ENCODE assay signal across 20 cellular contexts in genomic region chr3:15771444-15771843, GRCh38. TPM values are rescaled to one million over a fixed set of nuclear protein-coding genes. Genes with fewer than 3 reads are reported as not detected.
DNase-seq lines count a peak whose midpoint lies in the region; ATAC-seq, FAIRE-seq and TF ChIP-seq lines count a peak whose summit lies in the region.
"Had no signal": no experiment of that assay in that cellular context is flagged by ENCODE, and none has a peak within 500 bp of the region (broad histone marks: within the 10 kb centered on the region; RNA-seq: fewer than 3 reads in every experiment).

No MANE protein-coding gene starts in this region.

- H2AK5ac ChIP-seq in IMR-90 (ENCODE audit: low read depth, low read length) (no peak overlapping the region), trophoblast cell (ENCODE audit: low read length) (no peak overlapping the region)

- H3K18ac ChIP-seq in IMR-90 (ENCODE audit: low read depth, low read length) = no peak overlapping the region
- H3K18ac ChIP-seq in trophoblast cell (ENCODE audit: low read length) = no peak overlapping the region

- POLR2A ChIA-PET in IMR-90 (lab: Charles Lee; ENCODE audit: unreplicated experiment) (no interaction called here), GM12878 (lab: Charles Lee) (no interaction called here)

- H4K91ac ChIP-seq in IMR-90 (ENCODE audit: insufficient read depth, low read depth, low read length) (no peak overlapping the region), trophoblast cell (ENCODE audit: low read depth, low read length) (no peak overlapping the region)

- H3K79me2 ChIP-seq in GM12878 (ENCODE audit: control insufficient read depth, insufficient read depth, low read length) = peaks cover 61% of the 10 kb centered on the region
- no peaks in the 10 kb centered on the region for H3K79me2 ChIP-seq in trophoblast cell (ENCODE audit: control insufficient read depth, insufficient read depth, low read length, poor library complexity)

- SMC1A ChIA-PET in GM12878 (lab: Charles Lee; ENCODE audit: uncharacterized antibody, unreplicated experiment) = interaction anchor here (1.2 to 6.1 kb wide), 3 partner anchors 16 to 41 kb away, joined by 4 to 40 read pairs (median 5); partner anchors contain the start of gene ANKRD28

- H2BK5ac ChIP-seq in IMR-90 (ENCODE audit: low read depth, low read length, poor library complexity, severe bottlenecking) (peak overlapping the region; percentile 46), trophoblast cell (ENCODE audit: low read depth, low read length, poor library complexity) (no peak overlapping the region)

- H2AK9ac ChIP-seq in IMR-90 (replicated peaks; ENCODE audit: low read depth, low read length, poor library complexity) = no peak overlapping the region

- WGBS in IMR-90 (ENCODE audit: extremely low coverage in 2 of 2, insufficient read length in 1 of 2), 2 experiments = no CpG with 5 or more reads among the region's 1 CpG
- WGBS in GM12878 (ENCODE audit: insufficient coverage, insufficient replicate concordance, low lambda C conversion rate, missing lambda C conversion rate) = 100% methylated on average over 1 of the region's 1 CpG
- WGBS in trophoblast cell (ENCODE audit: extremely low coverage, insufficient coverage, insufficient read length) = no CpG with 5 or more reads among the region's 1 CpG

- H3K27me3 ChIP-seq in IMR-90 (ENCODE audit: control insufficient read depth, insufficient read depth, low read length) = no peaks in the 10 kb centered on the region
- H3K27me3 ChIP-seq in GM12878 (replicated peaks in 1 of 2; ENCODE audit: control insufficient read depth in 2 of 2, insufficient read depth in 2 of 2, low read length in 1 of 2) = no peaks in the 10 kb centered on the region
- H3K27me3 ChIP-seq in trophoblast cell (ENCODE audit: insufficient read depth, low read length) = no peaks in the 10 kb centered on the region
- H3K27me3 ChIP-seq in effector memory CD4-positive, alpha-beta T cell (replicated peaks; ENCODE audit: control insufficient read depth, insufficient read depth, low read length, poor library complexity, severe bottlenecking) = no peaks in the 10 kb centered on the region

- H4K20me1 ChIP-seq in IMR-90 (ENCODE audit: insufficient read depth, low read length) (no peaks in the 10 kb centered on the region), GM12878 (ENCODE audit: control insufficient read depth, insufficient read depth) (no peaks in the 10 kb centered on the region)

- dilution Hi-C loops in IMR-90 (cut with HindIII; ENCODE audit: low sequenced_read_pairs, unreplicated experiment) = no loop called here

- no peak for TF ChIP-seq POLR2A in IMR-90 (IDR thresholded peaks at IDR 0.05; ENCODE audit: low read depth, low read length)
- no peak for TF ChIP-seq POLR2A in GM12878 (IDR thresholded peaks at IDR 0.05; ENCODE audit: low read depth, low read length)

- H2BK20ac ChIP-seq in IMR-90 (ENCODE audit: low read depth, low read length) = no peak overlapping the region

- no peak overlapping the region for H4K12ac ChIP-seq in trophoblast cell (ENCODE audit: low read depth, low read length)

- no peak overlapping the region for H3K9ac ChIP-seq in IMR-90 (ENCODE audit: low read depth, low read length)
- H3K9ac ChIP-seq in GM12878 (ENCODE audit: control insufficient read depth, insufficient read depth, low read length) = no peak overlapping the region
- no peak overlapping the region for H3K9ac ChIP-seq in trophoblast cell (ENCODE audit: low read length)

- no peak overlapping the region for H2AFZ ChIP-seq in IMR-90 (replicated peaks; ENCODE audit: low read length, poor library complexity)
- H2AFZ ChIP-seq in GM12878 (ENCODE audit: control insufficient read depth, low read depth, low read length) = no peak overlapping the region
- H2AFZ ChIP-seq in trophoblast cell (ENCODE audit: insufficient read depth, low read length, poor library complexity) = no peak overlapping the region

- H4K8ac ChIP-seq in IMR-90 (ENCODE audit: low read depth in 2 of 2, low read length in 2 of 2) = peak overlapping the region in 1 of 2 experiments; percentile 35; a peak in 1 of 4 replicates
- no peak overlapping the region for H4K8ac ChIP-seq in trophoblast cell (ENCODE audit: low read depth, low read length)

- peaks cover 82% of the 10 kb centered on the region for H3K4me1 Mint-ChIP-seq in activated naive CD8-positive, alpha-beta T cell treated with anti-CD3 and anti-CD28 coated beads, Interleukin-2, amount 50 U/mL, for 24 hours
- peaks cover 55% of the 10 kb centered on the region for H3K4me1 Mint-ChIP-seq in activated naive CD8-positive, alpha-beta T cell treated with anti-CD3 and anti-CD28 coated beads for 36 hours

- H3K9me3 ChIP-seq in IMR-90 (ENCODE audit: control insufficient read depth, insufficient read depth, low read length) (no peaks in the 10 kb centered on the region), GM12878 (replicated peaks; ENCODE audit: control insufficient read depth, insufficient read depth, low read length) (peaks cover 3% of the 10 kb centered on the region), trophoblast cell (ENCODE audit: insufficient read depth, low read depth, low read length) (no peaks in the 10 kb centered on the region)
- H3K9me3 ChIP-seq in effector memory CD4-positive, alpha-beta T cell (ENCODE audit: control insufficient read depth, low read length) = no peaks in the 10 kb centered on the region

- no peak overlapping the region for H3K4me3 Mint-ChIP-seq in activated naive CD8-positive, alpha-beta T cell treated with anti-CD3 and anti-CD28 coated beads, Interleukin-2, amount 50 U/mL, for 24 hours
- H3K4me3 Mint-ChIP-seq in activated naive CD8-positive, alpha-beta T cell treated with anti-CD3 and anti-CD28 coated beads for 36 hours = no peak overlapping the region
- H3K4me3 Mint-ChIP-seq: CD8-positive, alpha-beta memory T cell; IgD-negative memory B cell had no signal

- intact Hi-C loops in IMR-90 (cut with micrococcal nuclease) (no loop called here), GM12878 (cut with micrococcal nuclease; ENCODE audit: unreplicated experiment) (no loop called here)

- H3K79me1 ChIP-seq in IMR-90 (ENCODE audit: low read depth in 1 of 2, low read length in 2 of 2) (peaks cover 15 to 50% of the 10 kb centered on the region in 2 experiments; a peak in 3 of 4 replicates), trophoblast cell (ENCODE audit: low read length) (no peaks in the 10 kb centered on the region)

- peaks cover 2% of the 10 kb centered on the region; the same call in 1 of the 2 replicates for H3K9me1 ChIP-seq in IMR-90 (ENCODE audit: insufficient read depth, low read length)

- no peak overlapping the region for H2BK15ac ChIP-seq in IMR-90 (ENCODE audit: low read depth, low read length)

- peaks cover 4% of the 10 kb centered on the region for H3K9me3 Mint-ChIP-seq in activated naive CD8-positive, alpha-beta T cell treated with anti-CD3 and anti-CD28 coated beads, Interleukin-2, amount 50 U/mL, for 24 hours
- peaks cover 5% of the 10 kb centered on the region for H3K9me3 Mint-ChIP-seq in activated naive CD8-positive, alpha-beta T cell treated with anti-CD3 and anti-CD28 coated beads for 36 hours
- H3K9me3 Mint-ChIP-seq: CD8-positive, alpha-beta memory T cell; IgD-negative memory B cell had no signal

- 0 out of 2 replicates have a peak overlapping the region, but pooled peaks have one; percentile 1 for H2BK120ac ChIP-seq in IMR-90 (ENCODE audit: low read depth, low read length)
- no peak overlapping the region for H2BK120ac ChIP-seq in trophoblast cell (ENCODE audit: insufficient read depth, low read length, poor library complexity)

- H3K4me1 ChIP-seq in IMR-90 (ENCODE audit: control insufficient read depth, insufficient read depth, low read length) = peaks cover 11% of the 10 kb centered on the region
- peaks cover 41% of the 10 kb centered on the region for H3K4me1 ChIP-seq in GM12878 (ENCODE audit: control insufficient read depth, insufficient read depth, low read length)
- H3K4me1 ChIP-seq in trophoblast cell (ENCODE audit: control insufficient read depth in 1 of 2, insufficient read depth in 2 of 2, low read length in 2 of 2) = no peaks in the 10 kb centered on the region
- peaks cover 2% of the 10 kb centered on the region for H3K4me1 ChIP-seq in effector memory CD4-positive, alpha-beta T cell (ENCODE audit: control insufficient read depth, insufficient read depth, low read length, poor library complexity, severe bottlenecking)

- no peak for ATAC-seq in activated naive CD8-positive, alpha-beta T cell treated with anti-CD3 and anti-CD28 coated beads, Interleukin-2, amount 50 U/mL, for 24 hours
- ATAC-seq in IMR-90 (ENCODE audit: low read depth) (no peak), GM12878 (no peak), GM18520 (IDR thresholded peaks at IDR 0.05; ENCODE audit: unreplicated experiment) (no peak)

- H3K27ac Mint-ChIP-seq in activated naive CD8-positive, alpha-beta T cell treated with anti-CD3 and anti-CD28 coated beads, Interleukin-2, amount 50 U/mL, for 24 hours = peak overlapping the region; percentile 69
- no peak overlapping the region for H3K27ac Mint-ChIP-seq in activated naive CD8-positive, alpha-beta T cell treated with anti-CD3 and anti-CD28 coated beads for 36 hours

- no peak for DNase-seq in activated naive CD8-positive, alpha-beta T cell treated with anti-CD3 and anti-CD28 coated beads, Interleukin-2, amount 50 U/mL, for 24 hours
- no peak for DNase-seq in activated naive CD8-positive, alpha-beta T cell treated with anti-CD3 and anti-CD28 coated beads for 36 hours
- no peak for DNase-seq in IMR-90
- no peak for DNase-seq in GM12878 (ENCODE audit: low read depth, low spot score)
- peak; percentile 7 to 50 for DNase-seq in trophoblast cell
- DNase-seq in HUDEP-2 (lab: John Stamatoyannopoulos, UW; ENCODE audit: unreplicated experiment in 76 of 76) = no peak
- no peak for DNase-seq in effector memory CD4-positive, alpha-beta T cell
- DNase-seq: 8988T; CD8-positive, alpha-beta memory T cell; NCI-H1694 treated with DMSO at 0.1 percent for 48 hours; NCI-H446 treated with DMSO at 0.1 percent for 48 hours; NCI-H526 treated with DMSO at 0.1 percent for 48 hours; SHP77 had no signal

- no peak for TF ChIP-seq RAD21 in IMR-90 (IDR thresholded peaks at IDR 0.05; ENCODE audit: low read length)
- no peak for TF ChIP-seq RAD21 in GM12878 (IDR thresholded peaks at IDR 0.05; ENCODE audit: insufficient read depth, low read depth, low read length)

- H3K23ac ChIP-seq in IMR-90 (ENCODE audit: low read depth, low read length) (peak overlapping the region; percentile 79; the same call in 1 of the 2 replicates), trophoblast cell (ENCODE audit: low read length) (no peak overlapping the region)

- BruUV-seq in IMR-90 (replicated peaks; lab: Mats Ljungman, UMichigan) (no TSS peak), GM12878 (replicated peaks; lab: Mats Ljungman, UMichigan) (no TSS peak)

- H3K36me3 ChIP-seq in IMR-90 (ENCODE audit: control insufficient read depth, insufficient read depth, low read length) (peaks cover 8% of the 10 kb centered on the region), GM12878 (ENCODE audit: control insufficient read depth in 2 of 2, insufficient read depth in 2 of 2, low read length in 1 of 2) (peaks cover 0 to 1% of the 10 kb centered on the region in 2 experiments; a peak in 1 of 4 replicates), trophoblast cell (ENCODE audit: control insufficient read depth in 1 of 2, insufficient read depth in 2 of 2, low read length in 2 of 2) (no peaks in the 10 kb centered on the region)
- H3K36me3 ChIP-seq in effector memory CD4-positive, alpha-beta T cell (ENCODE audit: control insufficient read depth, insufficient read depth, low read length) = peaks cover 4% of the 10 kb centered on the region

- H3K27ac ChIP-seq in IMR-90 (ENCODE audit: insufficient read depth, low read length) (peak overlapping the region; percentile 78; the same call in 1 of the 2 replicates), GM12878 (ENCODE audit: control insufficient read depth, insufficient read depth) (no peak overlapping the region), trophoblast cell (ENCODE audit: low read depth, low read length) (no peak overlapping the region)
- H3K27ac ChIP-seq in effector memory CD4-positive, alpha-beta T cell (ENCODE audit: insufficient read depth, low read length, poor library complexity, severe bottlenecking) = no peak overlapping the region
- H3K27ac ChIP-seq: C4-2B, SK-N-MC had no signal

- H3K27me3 Mint-ChIP-seq in activated naive CD8-positive, alpha-beta T cell treated with anti-CD3 and anti-CD28 coated beads, Interleukin-2, amount 50 U/mL, for 24 hours = no peaks in the 10 kb centered on the region
- no peaks in the 10 kb centered on the region for H3K27me3 Mint-ChIP-seq in activated naive CD8-positive, alpha-beta T cell treated with anti-CD3 and anti-CD28 coated beads for 36 hours
- H3K27me3 Mint-ChIP-seq: CD8-positive, alpha-beta memory T cell; IgD-negative memory B cell had no signal

- TF ChIP-seq CTCF in IMR-90 (conservative IDR thresholded peaks at IDR 0.05; ENCODE audit: low read depth, low read length) (no peak), GM12878 (IDR thresholded peaks at IDR 0.05 in 2 of 3, conservative IDR thresholded peaks at IDR 0.05 in 1 of 3; ENCODE audit: control insufficient read depth in 2 of 3, extremely low read depth in 1 of 3, insufficient read depth in 1 of 3, low read depth in 3 of 3, low read length in 3 of 3) (no peak)

- FAIRE-seq in GM12878 (lab: Jason Lieb, UNC) = peak; percentile 38
- FAIRE-seq: G401.6, GM18507, H1 had no signal

- H4K5ac ChIP-seq in IMR-90 (ENCODE audit: low read depth, low read length) = 0 out of 2 replicates have a peak overlapping the region, but pooled peaks have one; percentile 5

- H3K4ac ChIP-seq in IMR-90 (ENCODE audit: low read depth, low read length) (0 out of 2 replicates have a peak overlapping the region, but pooled peaks have one; percentile 23), trophoblast cell (ENCODE audit: low read depth, low read length) (no peak overlapping the region)

- in situ Hi-C loops in IMR-90 (cut with MboI; ENCODE audit: low sequenced_read_pairs) (no loop called here), GM12878 (cut with MboI) (no loop called here)

- H3K56ac ChIP-seq in IMR-90 (ENCODE audit: extremely low read depth, insufficient read depth, low read length) = no peak overlapping the region

- peaks cover 19% of the 10 kb centered on the region for H3K36me3 Mint-ChIP-seq in activated naive CD8-positive, alpha-beta T cell treated with anti-CD3 and anti-CD28 coated beads, Interleukin-2, amount 50 U/mL, for 24 hours (ENCODE audit: low read depth)
- H3K36me3 Mint-ChIP-seq in activated naive CD8-positive, alpha-beta T cell treated with anti-CD3 and anti-CD28 coated beads for 36 hours = peaks cover 23% of the 10 kb centered on the region

- RAD21 ChIA-PET in GM12878 (lab: Charles Lee; ENCODE audit: unreplicated experiment) = interaction anchor here (5.9 kb wide), 1 partner anchor 26 kb away, joined by 28 read pairs; the partner anchor contains the start of gene ANKRD28

- CTCF ChIA-PET in IMR-90 (lab: Yijun Ruan, JAX) = interaction anchor here (1.0 kb wide), 1 partner anchor 136 kb away, joined by 3 read pairs; no protein-coding TSS in a partner anchor
- CTCF ChIA-PET in GM12878 (lab: Yijun Ruan, JAX) = interaction anchor here (1.4 kb wide), 1 partner anchor 40 kb away, joined by 4 read pairs; no protein-coding TSS in a partner anchor

- no peak for TF ChIP-seq EP300 in GM12878 (IDR thresholded peaks at IDR 0.05; ENCODE audit: borderline replicate concordance in 1 of 2, control insufficient read depth in 1 of 2, low read depth in 2 of 2, low read length in 2 of 2)

- H2BK12ac ChIP-seq in trophoblast cell (ENCODE audit: low read length) = no peak overlapping the region

- H3K4me3 ChIP-seq in IMR-90 (ENCODE audit: insufficient read depth, low read depth, low read length) = no peak overlapping the region
- no peak overlapping the region for H3K4me3 ChIP-seq in GM12878
- no peak overlapping the region for H3K4me3 ChIP-seq in trophoblast cell (ENCODE audit: low read depth, low read length)
- no peak overlapping the region for H3K4me3 ChIP-seq in effector memory CD4-positive, alpha-beta T cell (ENCODE audit: insufficient read depth, low read depth, low read length, poor library complexity, severe bottlenecking)
- H3K4me3 ChIP-seq: SK-N-MC had no signal

- H3K14ac ChIP-seq in IMR-90 (replicated peaks; ENCODE audit: low read depth, low read length) (peak overlapping the region; percentile 54; the same call in 1 of the 2 replicates), trophoblast cell (ENCODE audit: low read length) (no peak overlapping the region)

- H3K4me2 ChIP-seq in IMR-90 (ENCODE audit: low read depth, low read length) (no peak overlapping the region), GM12878 (ENCODE audit: control insufficient read depth, insufficient read depth) (no peak overlapping the region), trophoblast cell (ENCODE audit: low read length) (no peak overlapping the region)

RNA-seq across cellular contexts. Expression of gene ANKRD28, which starts 26.3 kb away (rescaled TPM):
- total RNA-seq in activated naive CD8-positive, alpha-beta T cell treated with anti-CD3 and anti-CD28 coated beads for 36 hours = 10 to 100 TPM; 31.2 to 33.1 TPM
- total RNA-seq in IMR-90 (2012; rRNA removed) (211 and 223 TPM in 2 replicates), GM12878 (2014; rRNA removed) (48.9 and 58.5 TPM in 2 replicates), GM12878 (2014; rRNA removed; fragmentation: Illumina TruSeq; extraction: Trizol) (58.9 and 65.4 TPM in 2 replicates), GM12878 (2021) (51.9 and 55.4 TPM in 2 replicates)
- polyA plus RNA-seq in IMR-90 (2012; rRNA removed) (39.2 and 52.6 TPM in 2 replicates), GM12878 (2011; rRNA removed) (105 and 132 TPM in 2 replicates), GM12878 (2014; fragmentation: Illumina TruSeq; extraction: Trizol) (42.3 and 50.2 TPM in 2 replicates), GM12878 (2014; fragmentation: Nextera tagmentation; extraction: Ambion mirVana) (10 to 100 TPM; 12.3 to 13.7 TPM), GM12878 (2014; rRNA removed) (34.3 and 36.2 TPM in 2 replicates), GM12878 (2016; fragmentation: Nextera tagmentation; extraction: Ambion mirVana) (10 to 100 TPM; 11.2 to 20.6 TPM)
- polyA plus RNA-seq in IMR-90 (2012; cell fraction: cytosol; rRNA removed) = 14.2 and 22.7 TPM in 2 replicates
- 23.2 and 164 TPM in 2 replicates for polyA plus RNA-seq in IMR-90 (2012; cell fraction: nucleus; rRNA removed; ENCODE audit: low replicate concordance)
- 532 and 544 TPM in 2 replicates for total RNA-seq in GM12878 (2013; cell fraction: nucleolus; rRNA removed)
- 24.0 TPM for polyA plus RNA-seq in GM12878 (2011; ENCODE audit: low read depth)
- 45.9 and 56.4 TPM in 2 replicates for polyA plus RNA-seq in GM12878 (2011; cell fraction: cytosol; rRNA removed)
- polyA plus RNA-seq in GM12878 (2011; cell fraction: nucleus; rRNA removed) = 158 and 206 TPM in 2 replicates
- polyA plus RNA-seq in GM12878 (2012) = 24.5 and 30.8 TPM in 2 replicates
- polyA minus RNA-seq in GM12878 (2011; rRNA and poly(A)+ RNA removed) = 171 and 281 TPM in 2 replicates
- 37.0 and 48.7 TPM in 2 replicates for polyA minus RNA-seq in GM12878 (2011; cell fraction: cytosol; rRNA and poly(A)+ RNA removed)
- polyA minus RNA-seq in GM12878 (2011; cell fraction: nucleus; rRNA and poly(A)+ RNA removed) = 142 and 203 TPM in 2 replicates
- polyA plus RNA-seq in trophoblast cell (2013) = 9.4 and 9.7 TPM in 2 replicates

Comparison
In these comparisons a context has a peak if more than half of its experiments do, and no peak if none do; other contexts are left out.
1. DNase-seq: peak in trophoblast cell (2 of 2); none in activated naive CD8-positive, alpha-beta T cell treated with anti-CD3 and anti-CD28 coated beads, Interleukin-2, amount 50 U/mL, for 24 hours (single experiment), activated naive CD8-positive, alpha-beta T cell treated with anti-CD3 and anti-CD28 coated beads for 36 hours (single experiment), IMR-90 (single experiment), GM12878 (single experiment), HUDEP-2 (0 of 76) and effector memory CD4-positive, alpha-beta T cell (0 of 3).